33 cellular contexts compared by ENCODE assay signal in the genomic region with DNA sequence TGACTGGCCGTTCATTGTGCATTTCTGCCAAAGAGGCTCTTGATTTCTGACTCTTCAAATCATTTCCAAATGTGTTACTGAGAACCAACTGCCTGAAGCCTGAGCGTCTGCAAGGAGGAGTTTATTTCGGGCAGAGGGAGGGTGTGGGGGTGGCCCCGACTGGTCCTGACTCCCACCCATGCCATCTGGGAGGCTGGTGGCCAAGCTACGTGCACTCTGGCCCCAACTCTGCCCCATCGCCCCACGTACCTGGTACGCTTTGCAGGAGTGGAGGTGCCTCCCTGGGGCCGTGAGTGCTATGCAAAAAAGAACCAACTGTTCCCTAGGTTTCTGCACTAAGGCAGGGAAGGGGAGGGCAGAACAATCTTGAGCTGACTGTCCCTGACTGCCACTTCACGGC.
"Had no signal": no experiment of that assay in that cellular context is flagged by ENCODE, and none has a peak within 500 bp of the region (broad histone marks: within the 10 kb centered on the region; RNA-seq: fewer than 3 reads in every experiment).

No MANE protein-coding gene starts in this region.

- H3K9ac ChIP-seq: KMS-11 had no signal

- H3K4me2 ChIP-seq: KMS-11 had no signal

- DNase-seq: Karpas-422, Kasumi-1, MG63, MM.1S, MV-4-11, NCI-H1048, NCI-H1092, NCI-H1092 treated with DMSO at 0.1 percent for 48 hours, NCI-H1105, NCI-H1105 treated with DMSO at 0.1 percent for 48 hours, NCI-H1417, NCI-H1417 treated with DMSO at 0.1 percent for 48 hours, NCI-H1436, NCI-H1436 treated with DMSO at 0.1 percent for 48 hours, NCI-H1694, NCI-H1694 treated with DMSO at 0.1 percent for 48 hours, NCI-H187, NCI-H187 treated with DMSO at 0.1 percent for 48 hours, NCI-H1930, NCI-H2029, NCI-H2029 treated with DMSO at 0.1 percent for 48 hours, NCI-H2081, NCI-H2081 treated with DMSO at 0.1 percent for 48 hours, NCI-H2107, NCI-H2171, NCI-H2171 treated with DMSO at 0.1 percent for 48 hours, NCI-H2227 treated with DMSO at 0.1 percent for 48 hours, NCI-H226, NCI-H446, NCI-H446 treated with DMSO at 0.1 percent for 48 hours, NCI-H510A, NCI-H510A treated with DMSO at 0.1 percent for 48 hours had no signal

- H3K4me3 ChIP-seq: MG63 had no signal

- H3K9me3 ChIP-seq: MG63 had no signal

- H3K27ac ChIP-seq: KMS-11 had no signal

- H3K36me3 ChIP-seq: MG63 had no signal

- H3K27me3 ChIP-seq: MG63 had no signal
